16 cellular contexts compared by ENCODE assay signal in genomic region chr2:147275943-147276342, GRCh38.
DNase-seq lines count a peak whose midpoint lies in the region; ATAC-seq and TF ChIP-seq lines count a peak whose summit lies in the region.
"Had no signal": no experiment of that assay in that cellular context is flagged by ENCODE, and none has a peak within 500 bp of the region (broad histone marks: within the 10 kb centered on the region; RNA-seq: fewer than 3 reads in every experiment).

No MANE protein-coding gene starts in this region.

- peaks cover 6% of the 10 kb centered on the region for H3K9me3 Mint-ChIP-seq in mesothelial cell of epicardium
- H3K9me3 Mint-ChIP-seq: T-helper 2 cell treated with Interferon-gamma antibody and Interleukin-4, amounts not matched to agents 5 μg/mL and 100 μg/mL, for 36 hours had no signal

- no peaks in the 10 kb centered on the region for H3K36me3 ChIP-seq in mammary epithelial cell (ENCODE audit: insufficient read depth, low read length)
- H3K36me3 ChIP-seq: upper lobe of left lung had no signal

- intact Hi-C loops in mammary epithelial cell (cut with micrococcal nuclease): loop anchor here (10.0 kb wide), 1 partner anchor 191 kb away; no protein-coding TSS in a partner anchor
- intact Hi-C loops in posterior vena cava (cut with DNase I): no loop called here

- H3K4me1 Mint-ChIP-seq in mesothelial cell of epicardium: peaks cover 6% of the 10 kb centered on the region

- peaks cover 19% of the 10 kb centered on the region for H3K4me1 ChIP-seq in mammary epithelial cell (ENCODE audit: insufficient read depth, low read length)
- H3K4me1 ChIP-seq: upper lobe of left lung had no signal

- no peak for ATAC-seq in GM21390 (IDR thresholded peaks at IDR 0.05; ENCODE audit: unreplicated experiment)
- ATAC-seq: K562, left ventricle myocardium superior had no signal

- no TSS peak for BruUV-seq in mammary epithelial cell (replicated peaks; lab: Mats Ljungman, UMichigan)

- H3K27ac Mint-ChIP-seq in mesothelial cell of epicardium: no peak overlapping the region
- H3K27ac Mint-ChIP-seq: activated naive CD8-positive, alpha-beta T cell; T-helper 2 cell treated with Interferon-gamma antibody and Interleukin-4, amounts not matched to agents 5 μg/mL and 100 μg/mL, for 36 hours had no signal

- DNase-seq in DMS 273 (lab: John Stamatoyannopoulos, UW; ENCODE audit: unreplicated experiment) (peak; percentile 45), DMS 273 treated with DMSO at 0.1 percent for 48 hours (lab: John Stamatoyannopoulos, UW) (no peak), HK-2 (ENCODE audit: unreplicated experiment) (peak; percentile 3), mammary epithelial cell (no peak), mesothelial cell of epicardium (ENCODE audit: low spot score in 2 of 2, unreplicated experiment in 2 of 2) (no peak), posterior vena cava (ENCODE audit: low spot score) (no peak), occipital lobe (lab: John Stamatoyannopoulos, UW) (no peak)
- DNase-seq: 8988T; left ventricle myocardium superior; NCI-H2081; stimulated activated CD4-positive, alpha-beta T cell treated with anti-CD3 and anti-CD28 coated beads, Interleukin-12 subunit alpha, Interleukin-12 subunit beta, amount 100 ng/mL, for 4 hours; upper lobe of left lung had no signal

- H3K79me2 ChIP-seq in mammary epithelial cell (ENCODE audit: insufficient read depth, low read length): no peaks in the 10 kb centered on the region

- peak; percentile 26 to 29 for TF ChIP-seq CTCF in mammary epithelial cell (conservative IDR thresholded peaks at IDR 0.05 in 1 of 2, IDR thresholded peaks at IDR 0.05 in 1 of 2; ENCODE audit: extremely low read depth in 1 of 2, insufficient read depth in 1 of 2, low read depth in 1 of 2, low read length in 2 of 2)
- TF ChIP-seq CTCF in mesothelial cell of epicardium (IDR thresholded peaks at IDR 0.05; ENCODE audit: unreplicated experiment): peak; percentile 44

- in situ Hi-C loops in mammary epithelial cell (cut with MboI; ENCODE audit: low sequenced_read_pairs in 2 of 2): no loop called here

- H3K27me3 Mint-ChIP-seq in mesothelial cell of epicardium (ENCODE audit: low read depth): no peaks in the 10 kb centered on the region
- H3K27me3 Mint-ChIP-seq: activated naive CD8-positive, alpha-beta T cell had no signal

- dilution Hi-C loops in mammary epithelial cell (cut with HindIII; ENCODE audit: low sequenced_read_pairs): no loop called here

- no peak overlapping the region for H3K27ac ChIP-seq in mammary epithelial cell (ENCODE audit: insufficient read depth, low read depth, low read length)
- H3K27ac ChIP-seq: upper lobe of left lung had no signal

- no peaks in the 10 kb centered on the region for H3K27me3 ChIP-seq in mammary epithelial cell (ENCODE audit: insufficient read depth, low read length)
- H3K27me3 ChIP-seq: upper lobe of left lung had no signal

- no peak overlapping the region for H3K4me3 ChIP-seq in mammary epithelial cell (replicated peaks in 1 of 3; ENCODE audit: insufficient read depth in 1 of 3, low read depth in 2 of 3, low read length in 3 of 3)
- H3K4me3 ChIP-seq: K562, upper lobe of left lung had no signal

- H4K20me1 ChIP-seq in mammary epithelial cell (ENCODE audit: insufficient read depth, low read length): no peaks in the 10 kb centered on the region

- no peak overlapping the region for H3K9ac ChIP-seq in mammary epithelial cell (ENCODE audit: insufficient read depth, low read length)

- CTCF ChIA-PET in mammary epithelial cell (lab: Charles Lee; ENCODE audit: low non-redundant PET): no interaction called here

- H3K4me3 Mint-ChIP-seq in mesothelial cell of epicardium: no peak overlapping the region
- H3K4me3 Mint-ChIP-seq: activated naive CD8-positive, alpha-beta T cell; T-helper 2 cell treated with Interferon-gamma antibody and Interleukin-4, amounts not matched to agents 5 μg/mL and 100 μg/mL, for 36 hours had no signal

- no peaks in the 10 kb centered on the region for H3K9me3 ChIP-seq in mammary epithelial cell (replicated peaks; ENCODE audit: insufficient read depth, low read length)
- H3K9me3 ChIP-seq: upper lobe of left lung had no signal

- no peak overlapping the region for H3K4me2 ChIP-seq in mammary epithelial cell (ENCODE audit: insufficient read depth, low read depth, low read length)

- no peaks in the 10 kb centered on the region for H3K36me3 Mint-ChIP-seq in mesothelial cell of epicardium
- H3K36me3 Mint-ChIP-seq: activated naive CD8-positive, alpha-beta T cell had no signal

- WGBS in mammary epithelial cell (ENCODE audit: low coverage, missing lambda C conversion rate): over 99% methylated on average over 6 of the region's 6 CpGs

- H2AFZ ChIP-seq in mammary epithelial cell (ENCODE audit: low read depth, low read length): no peak overlapping the region

Comparison
In these comparisons a context has a peak if more than half of its experiments do, and no peak if none do; other contexts are left out.
1. DNase-seq: peak in DMS 273 (single experiment) and HK-2 (single experiment); none in DMS 273 treated with DMSO at 0.1 percent for 48 hours (single experiment), mammary epithelial cell (single experiment), mesothelial cell of epicardium (0 of 2), posterior vena cava (single experiment) and occipital lobe (single experiment).